Comparison of ENCODE assay signal across 1 cellular context in genomic region chr4:151649461-151649860, GRCh38.
TF ChIP-seq lines count a peak whose summit lies in the region.

No MANE protein-coding gene starts in this region.

TF ChIP-seq in K562, 482 proteins besides CTCF, POLR2A, EP300 and RAD21 (continued from another document):
- TF ChIP-seq DEAF1 (CRISPR knock-in tag; IDR thresholded peaks at IDR 0.05) = peak; percentile 43; the same call in 1 of the 2 replicates
- no peak for TF ChIP-seq ZNF41 (CRISPR knock-in tag; conservative IDR thresholded peaks at IDR 0.05)
- no peak for TF ChIP-seq MCM5 (IDR thresholded peaks at IDR 0.05; ENCODE audit: low read depth)
- no peak for TF ChIP-seq HDAC1 (IDR thresholded peaks at IDR 0.05)
- TF ChIP-seq, protein P1, sequence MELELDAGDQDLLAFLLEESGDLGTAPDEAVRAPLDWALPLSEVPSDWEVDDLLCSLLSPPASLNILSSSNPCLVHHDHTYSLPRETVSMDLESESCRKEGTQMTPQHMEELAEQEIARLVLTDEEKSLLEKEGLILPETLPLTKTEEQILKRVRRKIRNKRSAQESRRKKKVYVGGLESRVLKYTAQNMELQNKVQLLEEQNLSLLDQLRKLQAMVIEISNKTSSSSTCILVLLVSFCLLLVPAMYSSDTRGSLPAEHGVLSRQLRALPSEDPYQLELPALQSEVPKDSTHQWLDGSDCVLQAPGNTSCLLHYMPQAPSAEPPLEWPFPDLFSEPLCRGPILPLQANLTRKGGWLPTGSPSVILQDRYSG (tag; conservative IDR thresholded peaks at IDR 0.05; ENCODE audit: low read depth) = no peak
- peak; percentile 42 for TF ChIP-seq SMC3 (conservative IDR thresholded peaks at IDR 0.05; ENCODE audit: insufficient read depth, low read depth, low read length)
- TF ChIP-seq IFI16 (CRISPR knock-in tag; IDR thresholded peaks at IDR 0.05) = no peak
- no peak for TF ChIP-seq GATAD2B (IDR thresholded peaks at IDR 0.05; ENCODE audit: borderline replicate concordance)
- no peak for TF ChIP-seq SIRT6 (IDR thresholded peaks at IDR 0.05; ENCODE audit: low read depth, low read length)
